In the genomic region with DNA sequence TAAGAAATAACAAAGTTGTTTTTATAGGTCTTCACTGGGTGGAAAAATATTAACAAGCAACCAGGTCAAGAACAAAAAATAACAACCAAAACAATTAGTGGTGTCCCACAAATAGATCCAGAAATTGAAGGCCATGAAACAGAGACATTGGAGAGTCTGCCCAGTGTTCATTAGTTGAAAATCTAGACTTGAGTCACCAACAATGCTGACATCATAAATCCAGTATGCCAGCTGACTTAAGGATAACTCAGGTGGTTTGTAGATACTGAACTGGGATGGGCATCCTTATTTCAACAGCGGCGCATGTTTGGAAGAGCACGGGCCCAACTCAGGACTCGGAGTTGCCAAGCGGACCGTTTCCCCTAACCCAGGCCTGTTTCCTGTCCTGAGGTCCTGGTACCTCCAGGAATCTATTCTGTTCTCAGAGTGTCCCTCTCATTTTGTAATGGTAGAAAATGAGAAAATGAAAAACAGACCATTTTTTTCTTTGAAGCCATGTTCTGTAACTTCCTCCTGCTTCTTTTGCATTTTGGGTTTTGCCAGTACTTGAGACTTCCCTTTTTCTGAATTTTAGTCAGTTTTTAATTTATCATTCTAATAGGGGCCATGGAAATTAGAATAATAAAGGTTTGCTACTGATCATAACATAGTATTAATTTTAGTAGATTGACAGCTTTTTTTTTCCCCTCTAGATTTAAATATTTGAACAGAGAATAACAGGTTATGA, we compare ENCODE assay signal across 8 cellular contexts.
DNase-seq lines count a peak whose midpoint lies in the region; ATAC-seq, FAIRE-seq and TF ChIP-seq lines count a peak whose summit lies in the region.

No MANE protein-coding gene starts in this region.

- no peaks in the 10 kb centered on the region for H3K36me3 Mint-ChIP-seq in HFFc6 (ENCODE audit: low read depth)
- peaks cover 25% of the 10 kb centered on the region for H3K36me3 Mint-ChIP-seq in effector memory CD8-positive, alpha-beta T cell (ENCODE audit: insufficient read depth)

- no peaks in the 10 kb centered on the region; the same call in 1 of the 2 replicates for H3K27me3 Mint-ChIP-seq in HFFc6 (ENCODE audit: insufficient read depth)
- no peaks in the 10 kb centered on the region for H3K27me3 Mint-ChIP-seq in effector memory CD8-positive, alpha-beta T cell

- no peaks in the 10 kb centered on the region for H3K9me3 Mint-ChIP-seq in HFFc6
- H3K9me3 Mint-ChIP-seq in effector memory CD8-positive, alpha-beta T cell, result peaks cover 0 to 2% of the 10 kb centered on the region in 2 donors

- TF ChIP-seq CTCF in HFFc6 (IDR thresholded peaks at IDR 0.05) (no peak), NB4 (IDR thresholded peaks at IDR 0.05; ENCODE audit: low read depth, low read length) (no peak), D721Med (IDR thresholded peaks at IDR 0.05; ENCODE audit: insufficient read depth, missing control alignments) (no peak)

- TF ChIP-seq POLR2A in NB4 (IDR thresholded peaks at IDR 0.05; ENCODE audit: extremely low read depth, insufficient read length), result no peak

- peaks cover 34% of the 10 kb centered on the region for H3K4me1 Mint-ChIP-seq in HFFc6 (ENCODE audit: low read depth)
- H3K4me1 Mint-ChIP-seq in effector memory CD8-positive, alpha-beta T cell (ENCODE audit: low read depth in 2 of 2), result peaks cover 66 to 89% of the 10 kb centered on the region in 2 donors

- peak overlapping the region; percentile 12; the same call in 1 of the 2 replicates for H3K4me3 Mint-ChIP-seq in HFFc6
- H3K4me3 Mint-ChIP-seq in effector memory CD8-positive, alpha-beta T cell, result peak overlapping the region; percentile 98 to 99

- peak overlapping the region; percentile 17 for H3K4me3 ChIP-seq in NB4 (ENCODE audit: low read depth, low read length)

- no peak for FAIRE-seq in D721Med (lab: Jason Lieb, UNC)

- DNase-seq in HFFc6, result peak; percentile 48
- DNase-seq in NB4 (ENCODE audit: low read depth), result peak; percentile 36
- DNase-seq in effector memory CD8-positive, alpha-beta T cell, result no peak
- DNase-seq in ecto neural progenitor cell (ENCODE audit: low spot score), result no peak
- DNase-seq in nucleus accumbens (lab: John Stamatoyannopoulos, UW), result no peak
- DNase-seq in D721Med (ENCODE audit: insufficient read length, low spot score), result no peak
- DNase-seq in SK-N-DZ (ENCODE audit: low spot score), result no peak

- peak; percentile 7 for ATAC-seq in GM18499 (IDR thresholded peaks at IDR 0.05; ENCODE audit: insufficient read depth, unreplicated experiment)
- no peak for ATAC-seq in effector memory CD8-positive, alpha-beta T cell (replicated peaks)

- peak overlapping the region; percentile 73 for H3K27ac Mint-ChIP-seq in HFFc6
- peak overlapping the region; percentile 94 to 100 for H3K27ac Mint-ChIP-seq in effector memory CD8-positive, alpha-beta T cell

Comparison
In these comparisons a context has a peak if more than half of its experiments do, and no peak if none do; other contexts are left out.
1. DNase-seq: peak in HFFc6 (single experiment) and NB4 (single experiment); none in effector memory CD8-positive, alpha-beta T cell (0 of 3), ecto neural progenitor cell (single experiment), nucleus accumbens (0 of 56), D721Med (single experiment) and SK-N-DZ (single experiment).